18 cellular contexts compared by ENCODE assay signal in the genomic region with DNA sequence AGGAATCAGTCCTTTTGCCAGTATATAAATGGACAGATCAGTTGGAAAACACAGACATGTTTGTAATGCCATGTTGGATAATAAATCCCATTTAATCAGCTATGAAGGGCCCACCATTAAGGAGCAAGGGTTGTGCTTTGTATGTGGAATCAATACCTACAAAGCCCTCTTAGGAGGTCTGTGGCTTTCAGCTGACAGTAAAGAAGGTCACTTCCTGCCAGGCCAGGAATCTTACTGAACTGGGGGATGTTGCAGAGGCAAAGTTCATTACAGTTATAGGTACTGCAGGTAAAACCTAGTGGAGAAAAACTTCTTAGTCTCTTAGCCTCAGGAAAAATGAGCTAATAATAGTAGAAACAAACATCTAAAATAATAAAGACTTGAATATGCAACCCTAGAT.
DNase-seq lines count a peak whose midpoint lies in the region; TF ChIP-seq lines count a peak whose summit lies in the region.
"Had no signal": no experiment of that assay in that cellular context is flagged by ENCODE, and none has a peak within 500 bp of the region (broad histone marks: within the 10 kb centered on the region; RNA-seq: fewer than 3 reads in every experiment).

No MANE protein-coding gene starts in this region.

- peak; percentile 1 for DNase-seq in H7
- peak; percentile 14 for DNase-seq in iPS-NIHi11 (ENCODE audit: low spot score)
- no peak for DNase-seq in NCI-H2196 treated with DMSO at 0.1 percent for 48 hours (lab: John Stamatoyannopoulos, UW; ENCODE audit: unreplicated experiment)
- no peak for DNase-seq in NCI-H748 treated with DMSO at 0.1 percent for 48 hours (lab: John Stamatoyannopoulos, UW)
- no peak for DNase-seq in HK-2 (ENCODE audit: unreplicated experiment)
- DNase-seq: activated CD4-positive, alpha-beta T cell treated with anti-CD3 and anti-CD28 coated beads, Interleukin-2, amount 10 ng/mL, durations not matched to agents 24 days and 14 days; DMS79 treated with DMSO at 0.1 percent for 48 hours; Karpas-422; NCI-H187; NCI-H2227 treated with DMSO at 0.1 percent for 48 hours; posterior cingulate gyrus; right lobe of liver; SK-N-SH; stimulated activated CD4-positive, alpha-beta T cell treated with anti-CD3 and anti-CD28 coated beads, Interleukin-15, amount 100 ng/mL, for 24 hours had no signal

- no peaks in the 10 kb centered on the region for H3K4me1 ChIP-seq in parathyroid adenoma
- H3K4me1 ChIP-seq: HAP-1, right lobe of liver had no signal

- no peak overlapping the region for H3K4me3 ChIP-seq in H7 (ENCODE audit: insufficient read depth, low read depth, low read length)
- H3K4me3 ChIP-seq in parathyroid adenoma (ENCODE audit: low read depth, low read length): no peak overlapping the region
- H3K4me3 ChIP-seq: HAP-1, right lobe of liver, tibial nerve had no signal

- H3K27ac ChIP-seq in VCaP: peak overlapping the region; percentile 20; the same call in 1 of the 2 replicates
- no peak overlapping the region for H3K27ac ChIP-seq in parathyroid adenoma
- H3K27ac ChIP-seq: right lobe of liver, tibial nerve had no signal

- H3K9ac ChIP-seq in parathyroid adenoma: no peak overlapping the region
- H3K9ac ChIP-seq: SK-N-SH had no signal

- H3K4me2 ChIP-seq in parathyroid adenoma (ENCODE audit: low read length): no peak overlapping the region
- H3K4me2 ChIP-seq: SK-N-SH had no signal

- no peaks in the 10 kb centered on the region for H3K27me3 ChIP-seq in H7 (ENCODE audit: control insufficient read depth, insufficient read depth, low read length)
- no peaks in the 10 kb centered on the region for H3K27me3 ChIP-seq in parathyroid adenoma (ENCODE audit: control insufficient read depth, insufficient read depth, low read length)
- H3K27me3 ChIP-seq: right lobe of liver, tibial nerve had no signal

- H3K9me3 ChIP-seq in parathyroid adenoma (ENCODE audit: control insufficient read depth, low read length): no peaks in the 10 kb centered on the region
- H3K9me3 ChIP-seq: HAP-1, right lobe of liver, SK-N-SH, tibial nerve had no signal

- H3K79me2 ChIP-seq in parathyroid adenoma: no peaks in the 10 kb centered on the region

- no peak for TF ChIP-seq CTCF in VCaP (conservative IDR thresholded peaks at IDR 0.05)
- TF ChIP-seq CTCF in parathyroid adenoma (IDR thresholded peaks at IDR 0.05): no peak

- H2AFZ ChIP-seq in parathyroid adenoma: peak overlapping the region; percentile 6

- no peaks in the 10 kb centered on the region for H3K36me3 ChIP-seq in H7 (replicated peaks; ENCODE audit: control insufficient read depth, insufficient read depth, low read length)
- H3K36me3 ChIP-seq in parathyroid adenoma (ENCODE audit: control insufficient read depth, insufficient read depth, low read length): no peaks in the 10 kb centered on the region
- H3K36me3 ChIP-seq: HAP-1, right lobe of liver, tibial nerve had no signal

Comparison
In these comparisons a context has a peak if more than half of its experiments do, and no peak if none do; other contexts are left out.
1. DNase-seq: peak in H7 (single experiment) and iPS-NIHi11 (single experiment); none in NCI-H2196 treated with DMSO at 0.1 percent for 48 hours (single experiment), NCI-H748 treated with DMSO at 0.1 percent for 48 hours (single experiment) and HK-2 (single experiment).